In the genomic region with DNA sequence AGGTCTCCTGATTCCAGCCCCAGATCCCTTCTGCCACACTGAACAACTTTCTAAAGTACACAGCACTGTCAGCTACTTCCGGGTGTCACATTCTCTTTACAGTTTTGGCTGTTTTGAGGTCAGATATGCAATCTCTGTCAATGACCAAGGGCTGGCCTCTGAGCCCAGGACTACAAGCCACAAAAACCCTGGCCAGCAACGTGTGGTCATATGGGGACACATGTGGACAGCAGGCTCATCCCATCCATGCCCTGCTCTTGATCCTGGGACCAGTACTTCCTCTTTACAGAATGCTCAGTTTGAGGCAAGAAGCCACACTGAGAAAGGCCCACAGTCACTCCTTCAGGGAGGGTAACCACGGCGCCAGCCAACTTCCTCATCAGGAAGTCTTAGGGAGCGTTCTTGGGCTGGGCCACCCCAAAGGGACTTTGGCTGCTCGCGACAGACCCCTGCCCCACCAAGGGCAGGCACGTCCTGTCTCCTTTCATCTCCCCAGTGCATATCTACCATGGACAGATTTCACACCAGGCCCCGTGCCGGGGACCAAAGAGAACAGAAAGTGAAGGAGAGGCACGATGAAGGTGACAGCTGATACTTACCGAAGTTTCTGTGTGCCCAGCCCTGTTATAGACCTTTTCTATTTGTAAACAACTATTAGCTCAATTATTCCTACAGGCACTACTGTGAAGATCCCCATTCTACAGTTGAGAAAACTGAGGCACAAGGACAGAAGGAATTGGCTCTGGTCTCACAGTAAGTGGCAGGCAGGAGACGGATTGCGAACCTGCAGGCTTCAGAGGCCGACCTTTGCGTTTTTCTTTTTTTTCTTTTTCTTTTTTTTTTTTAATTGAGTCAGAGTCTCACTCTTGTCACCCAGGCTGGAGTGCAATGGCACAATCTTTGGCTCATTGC, we compare ENCODE assay signal across 7 cellular contexts.
DNase-seq lines count a peak whose midpoint lies in the region; ATAC-seq lines count a peak whose summit lies in the region.

No MANE protein-coding gene starts in this region.

- ATAC-seq in GM18909 (IDR thresholded peaks at IDR 0.05; ENCODE audit: poor library complexity, unreplicated experiment) (peak; percentile 59), HG02870 (IDR thresholded peaks at IDR 0.05; ENCODE audit: unreplicated experiment) (peak; percentile 51), GM18519 (IDR thresholded peaks at IDR 0.05; ENCODE audit: low FRiP score, unreplicated experiment) (no peak)

- peak; percentile 82 for DNase-seq in SIG-M5 (lab: John Stamatoyannopoulos, UW)
- DNase-seq in fibroblast of peridontal ligament (ENCODE audit: extremely low read depth), result peak; percentile 19
- peak; percentile 37 for DNase-seq in stimulated activated CD8-positive, alpha-beta memory T cell treated with anti-CD3 and anti-CD28 coated beads, Interleukin-4, amount 100 ng/mL, for 48 hours
- no peak for DNase-seq in AG08396 (ENCODE audit: low spot score)
